Comparison of ENCODE assay signal across 8 cellular contexts in genomic region chr5:73387630-73388370, GRCh38.
DNase-seq lines count a peak whose midpoint lies in the region; ATAC-seq, FAIRE-seq and TF ChIP-seq lines count a peak whose summit lies in the region.

No MANE protein-coding gene starts in this region.

- CTCF ChIA-PET in HepG2 (lab: Yijun Ruan, JAX; ENCODE audit: low intra/inter-chr PET ratio, low total read pairs): no interaction called here

- peaks cover 25% of the 10 kb centered on the region for H3K9me3 ChIP-seq in HepG2 (ENCODE audit: low read length)

- no peak for FAIRE-seq in HepG2 (lab: Jason Lieb, UNC)

- no peaks in the 10 kb centered on the region for H4K20me1 ChIP-seq in HepG2 (ENCODE audit: insufficient read depth, low read length)

- intact Hi-C loops in HepG2 (cut with micrococcal nuclease; ENCODE audit: unreplicated experiment): no loop called here

- H3K27me3 ChIP-seq in HepG2 (ENCODE audit: control insufficient read depth in 1 of 2, insufficient read depth in 2 of 2, low read length in 2 of 2): no peaks in the 10 kb centered on the region

- H3K4me2 ChIP-seq in HepG2 (ENCODE audit: low read depth, low read length): no peak overlapping the region

- no peaks in the 10 kb centered on the region for H3K36me3 ChIP-seq in HepG2 (replicated peaks in 1 of 2; ENCODE audit: control insufficient read depth in 1 of 2, insufficient read depth in 2 of 2, low read length in 2 of 2)

- H3K27ac ChIP-seq in HepG2 (ENCODE audit: extremely low read length, insufficient read depth, low read length): no peak overlapping the region

- peaks cover 6% of the 10 kb centered on the region for H3K4me1 ChIP-seq in HepG2 (ENCODE audit: insufficient read depth, low read length)

- H3K4me3 Mint-ChIP-seq in activated naive CD8-positive, alpha-beta T cell: peak overlapping the region; percentile 58
- no peak overlapping the region for H3K4me3 Mint-ChIP-seq in activated naive CD8-positive, alpha-beta T cell treated with anti-CD3 and anti-CD28 coated beads, Interleukin-2, amount 50 U/mL, for 24 hours
- no peak overlapping the region for H3K4me3 Mint-ChIP-seq in HFFc6

- TF ChIP-seq RAD21 in HepG2 (CRISPR knock-in tag; IDR thresholded peaks at IDR 0.05): no peak

- H3K27me3 Mint-ChIP-seq in activated naive CD8-positive, alpha-beta T cell: peaks cover 14% of the 10 kb centered on the region
- H3K27me3 Mint-ChIP-seq in activated naive CD8-positive, alpha-beta T cell treated with anti-CD3 and anti-CD28 coated beads, Interleukin-2, amount 50 U/mL, for 24 hours: peaks cover 32% of the 10 kb centered on the region
- H3K27me3 Mint-ChIP-seq in HFFc6 (ENCODE audit: insufficient read depth): no peaks in the 10 kb centered on the region

- H3K4me1 Mint-ChIP-seq in activated naive CD8-positive, alpha-beta T cell (ENCODE audit: low read depth): peaks cover 24% of the 10 kb centered on the region
- H3K4me1 Mint-ChIP-seq in activated naive CD8-positive, alpha-beta T cell treated with anti-CD3 and anti-CD28 coated beads, Interleukin-2, amount 50 U/mL, for 24 hours: peaks cover 20% of the 10 kb centered on the region
- H3K4me1 Mint-ChIP-seq in HFFc6 (ENCODE audit: low read depth): peaks cover 33% of the 10 kb centered on the region

- TF ChIP-seq CTCF in HFFc6 (IDR thresholded peaks at IDR 0.05) (no peak), HepG2 (CRISPR knock-in tag; IDR thresholded peaks at IDR 0.05) (no peak)

- H3K9ac ChIP-seq in HepG2 (ENCODE audit: insufficient read depth, low read depth, low read length): no peak overlapping the region

- H3K4me3 ChIP-seq in HepG2 (replicated peaks in 1 of 3; ENCODE audit: insufficient read depth in 1 of 3, low read depth in 2 of 3, low read length in 3 of 3): no peak overlapping the region

- no TSS peak for BruUV-seq in HepG2 (replicated peaks; lab: Mats Ljungman, UMichigan)

- H3K36me3 Mint-ChIP-seq in activated naive CD8-positive, alpha-beta T cell: peaks cover 11% of the 10 kb centered on the region
- H3K36me3 Mint-ChIP-seq in activated naive CD8-positive, alpha-beta T cell treated with anti-CD3 and anti-CD28 coated beads, Interleukin-2, amount 50 U/mL, for 24 hours (ENCODE audit: low read depth): peaks cover 13% of the 10 kb centered on the region
- peaks cover 36% of the 10 kb centered on the region for H3K36me3 Mint-ChIP-seq in HFFc6 (ENCODE audit: low read depth)

- no peak overlapping the region for H2AFZ ChIP-seq in HepG2 (ENCODE audit: low read length)

- WGBS in HepG2 (ENCODE audit: low lambda C conversion rate): 1% methylated on average over 6 of the region's 7 CpGs

- no peak for ATAC-seq in activated naive CD8-positive, alpha-beta T cell treated with anti-CD3 and anti-CD28 coated beads, Interleukin-2, amount 50 U/mL, for 24 hours
- peak; percentile 95 for ATAC-seq in HG02884 (IDR thresholded peaks at IDR 0.05; ENCODE audit: unreplicated experiment)
- ATAC-seq in HepG2: no peak

- TF ChIP-seq EP300 in HepG2 (IDR thresholded peaks at IDR 0.05; ENCODE audit: low read depth in 2 of 2, low read length in 2 of 2) (no peak), HepG2 (CRISPR knock-in tag; IDR thresholded peaks at IDR 0.05; ENCODE audit: borderline replicate concordance) (no peak)

- H3K79me2 ChIP-seq in HepG2 (ENCODE audit: insufficient read depth, low read length): no peaks in the 10 kb centered on the region

- no peak overlapping the region for H3K27ac Mint-ChIP-seq in activated naive CD8-positive, alpha-beta T cell
- H3K27ac Mint-ChIP-seq in activated naive CD8-positive, alpha-beta T cell treated with anti-CD3 and anti-CD28 coated beads, Interleukin-2, amount 50 U/mL, for 24 hours: no peak overlapping the region
- H3K27ac Mint-ChIP-seq in HFFc6: no peak overlapping the region

- in situ Hi-C loops in HepG2 (cut with HindIII; ENCODE audit: extremely low pct_ligation_motif_present, low pct_unique_long_range_greater_than_20kb): no loop called here

- TF ChIP-seq POLR2A in HepG2 (IDR thresholded peaks at IDR 0.05; ENCODE audit: insufficient read depth in 1 of 2, low read depth in 2 of 2, low read length in 2 of 2): no peak

- POLR2A ChIA-PET in HepG2 (lab: Yijun Ruan, JAX): no interaction called here

- peaks cover 16% of the 10 kb centered on the region for H3K9me3 Mint-ChIP-seq in activated naive CD8-positive, alpha-beta T cell (ENCODE audit: low read depth)
- H3K9me3 Mint-ChIP-seq in activated naive CD8-positive, alpha-beta T cell treated with anti-CD3 and anti-CD28 coated beads, Interleukin-2, amount 50 U/mL, for 24 hours: peaks cover 20% of the 10 kb centered on the region
- peaks cover 34% of the 10 kb centered on the region for H3K9me3 Mint-ChIP-seq in HFFc6

- DNase-seq in activated naive CD8-positive, alpha-beta T cell treated with anti-CD3 and anti-CD28 coated beads, Interleukin-2, amount 50 U/mL, for 24 hours: no peak
- DNase-seq in NCI-H2196 (lab: John Stamatoyannopoulos, UW; ENCODE audit: unreplicated experiment) (peak; percentile 58), kidney tubule cell (ENCODE audit: low spot score) (peak; percentile 19), HFFc6 (no peak), HepG2 (ENCODE audit: low spot score) (no peak), NOMO-1 (lab: John Stamatoyannopoulos, UW; ENCODE audit: unreplicated experiment in 2 of 2) (no peak)

TF ChIP-seq in HepG2, 621 proteins besides CTCF, POLR2A, EP300 and RAD21:
- TF ChIP-seq EHMT2 (IDR thresholded peaks at IDR 0.05; ENCODE audit: borderline replicate concordance, low read depth, low read length): no peak

Comparison
In these comparisons a context has a peak if more than half of its experiments do, and no peak if none do; other contexts are left out.
1. DNase-seq: peak in NCI-H2196 (single experiment) and kidney tubule cell (single experiment); none in activated naive CD8-positive, alpha-beta T cell treated with anti-CD3 and anti-CD28 coated beads, Interleukin-2, amount 50 U/mL, for 24 hours (single experiment), HFFc6 (single experiment), HepG2 (single experiment) and NOMO-1 (0 of 2).